1 cellular context compared by ENCODE assay signal in the genomic region with DNA sequence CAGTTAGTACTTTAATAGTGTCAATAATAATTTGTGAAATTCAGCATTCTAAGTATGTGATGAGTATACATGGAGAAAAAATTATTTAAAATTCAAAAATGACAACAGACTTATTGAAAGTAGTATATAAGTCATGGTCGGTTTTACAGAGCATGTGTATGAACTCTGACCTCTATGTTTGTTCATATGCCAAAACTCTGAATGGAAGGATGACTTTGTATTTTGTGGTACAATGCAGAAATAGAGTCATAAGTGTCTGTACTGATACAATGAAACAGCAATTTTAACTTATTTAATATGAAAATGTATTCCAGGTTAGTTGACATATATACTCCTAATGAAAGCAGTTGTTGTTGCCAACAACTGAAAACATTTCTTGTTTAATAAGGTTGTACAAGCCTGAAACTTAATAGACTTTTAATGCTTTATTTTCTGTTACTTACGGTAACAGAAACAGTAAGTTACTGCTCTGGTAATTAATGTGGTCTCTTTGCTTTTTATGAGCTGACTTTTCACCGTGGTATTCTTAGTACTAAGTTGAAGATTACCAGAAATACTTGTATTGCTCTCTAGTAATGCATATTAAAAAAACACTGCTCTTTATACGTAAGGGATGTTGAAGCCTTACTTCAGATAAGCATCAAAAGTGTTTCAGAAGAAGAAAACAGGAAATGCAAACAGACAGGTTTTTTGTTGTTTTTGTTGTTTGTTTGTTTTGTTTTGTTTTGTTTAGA.
TF ChIP-seq lines count a peak whose summit lies in the region.

No MANE protein-coding gene starts in this region.

TF ChIP-seq in K562, 482 proteins besides CTCF, POLR2A, EP300 and RAD21 (continued from another document):
- TF ChIP-seq BACH1 (tag; IDR thresholded peaks at IDR 0.05): peak; percentile 33; the same call in 1 of the 2 replicates
- no peak for TF ChIP-seq ZNF232 (CRISPR knock-in tag; IDR thresholded peaks at IDR 0.05)
- TF ChIP-seq NFIC (IDR thresholded peaks at IDR 0.05): 0 out of 2 replicates have a peak, but pooled peaks have one; percentile 35
- TF ChIP-seq CSDE1 (IDR thresholded peaks at IDR 0.05): no peak
- peak; percentile 56; the same call in 1 of the 2 replicates for TF ChIP-seq SPI1 (IDR thresholded peaks at IDR 0.05; ENCODE audit: borderline replicate concordance, low read depth, low read length)
- TF ChIP-seq NCOR1 (IDR thresholded peaks at IDR 0.05): peak; percentile 7; the same call in 1 of the 2 replicates
- TF ChIP-seq ZNF699 (CRISPR knock-in tag; IDR thresholded peaks at IDR 0.05; ENCODE audit: insufficient replicate concordance): no peak
- TF ChIP-seq FOXK2 (conservative IDR thresholded peaks at IDR 0.05 in 1 of 2, IDR thresholded peaks at IDR 0.05 in 1 of 2; ENCODE audit: low read depth in 2 of 2): peak in 1 of 2 experiments; percentile 40; a peak in 1 of 4 replicates
- 0 out of 4 replicates have a peak, but pooled peaks of 1 of the 2 experiments have one; percentile 12 for TF ChIP-seq FOXA3 (CRISPR knock-in tag; conservative IDR thresholded peaks at IDR 0.05 in 1 of 2, IDR thresholded peaks at IDR 0.05 in 1 of 2)
- TF ChIP-seq MXI1 (IDR thresholded peaks at IDR 0.05; ENCODE audit: low read depth, low read length): peak; percentile 72; the same call in 1 of the 2 replicates
- TF ChIP-seq, protein P1, sequence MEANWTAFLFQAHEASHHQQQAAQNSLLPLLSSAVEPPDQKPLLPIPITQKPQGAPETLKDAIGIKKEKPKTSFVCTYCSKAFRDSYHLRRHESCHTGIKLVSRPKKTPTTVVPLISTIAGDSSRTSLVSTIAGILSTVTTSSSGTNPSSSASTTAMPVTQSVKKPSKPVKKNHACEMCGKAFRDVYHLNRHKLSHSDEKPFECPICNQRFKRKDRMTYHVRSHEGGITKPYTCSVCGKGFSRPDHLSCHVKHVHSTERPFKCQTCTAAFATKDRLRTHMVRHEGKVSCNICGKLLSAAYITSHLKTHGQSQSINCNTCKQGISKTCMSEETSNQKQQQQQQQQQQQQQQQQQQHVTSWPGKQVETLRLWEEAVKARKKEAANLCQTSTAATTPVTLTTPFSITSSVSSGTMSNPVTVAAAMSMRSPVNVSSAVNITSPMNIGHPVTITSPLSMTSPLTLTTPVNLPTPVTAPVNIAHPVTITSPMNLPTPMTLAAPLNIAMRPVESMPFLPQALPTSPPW (CRISPR knock-in tag; IDR thresholded peaks at IDR 0.05): 0 out of 2 replicates have a peak, but pooled peaks have one; percentile 5
- TF ChIP-seq, protein P2, sequence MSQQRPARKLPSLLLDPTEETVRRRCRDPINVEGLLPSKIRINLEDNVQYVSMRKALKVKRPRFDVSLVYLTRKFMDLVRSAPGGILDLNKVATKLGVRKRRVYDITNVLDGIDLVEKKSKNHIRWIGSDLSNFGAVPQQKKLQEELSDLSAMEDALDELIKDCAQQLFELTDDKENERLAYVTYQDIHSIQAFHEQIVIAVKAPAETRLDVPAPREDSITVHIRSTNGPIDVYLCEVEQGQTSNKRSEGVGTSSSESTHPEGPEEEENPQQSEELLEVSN (IDR thresholded peaks at IDR 0.05; ENCODE audit: borderline replicate concordance in 1 of 2, extremely low read depth in 1 of 2, insufficient read depth in 1 of 2, insufficient read length in 1 of 2, low read depth in 1 of 2, low read length in 1 of 2, poor library complexity in 1 of 2, severe bottlenecking in 1 of 2): no peak
- TF ChIP-seq NR2C2 (CRISPR knock-in tag; IDR thresholded peaks at IDR 0.05): peak; percentile 83
- TF ChIP-seq NR2C2 (tag; IDR thresholded peaks at IDR 0.05): peak; percentile 95
- TF ChIP-seq EP400 (IDR thresholded peaks at IDR 0.05): peak; percentile 50; the same call in 1 of the 2 replicates
- 0 out of 2 replicates have a peak, but pooled peaks have one; percentile 18 for TF ChIP-seq ZNF644 (tag; IDR thresholded peaks at IDR 0.05; ENCODE audit: low read depth)
- 0 out of 4 replicates have a peak, but pooled peaks of 1 of the 2 experiments have one; percentile 5 for TF ChIP-seq RCOR1 (IDR thresholded peaks at IDR 0.05; ENCODE audit: borderline replicate concordance in 1 of 2, low read depth in 2 of 2, low read length in 2 of 2)
